In the genomic region with DNA sequence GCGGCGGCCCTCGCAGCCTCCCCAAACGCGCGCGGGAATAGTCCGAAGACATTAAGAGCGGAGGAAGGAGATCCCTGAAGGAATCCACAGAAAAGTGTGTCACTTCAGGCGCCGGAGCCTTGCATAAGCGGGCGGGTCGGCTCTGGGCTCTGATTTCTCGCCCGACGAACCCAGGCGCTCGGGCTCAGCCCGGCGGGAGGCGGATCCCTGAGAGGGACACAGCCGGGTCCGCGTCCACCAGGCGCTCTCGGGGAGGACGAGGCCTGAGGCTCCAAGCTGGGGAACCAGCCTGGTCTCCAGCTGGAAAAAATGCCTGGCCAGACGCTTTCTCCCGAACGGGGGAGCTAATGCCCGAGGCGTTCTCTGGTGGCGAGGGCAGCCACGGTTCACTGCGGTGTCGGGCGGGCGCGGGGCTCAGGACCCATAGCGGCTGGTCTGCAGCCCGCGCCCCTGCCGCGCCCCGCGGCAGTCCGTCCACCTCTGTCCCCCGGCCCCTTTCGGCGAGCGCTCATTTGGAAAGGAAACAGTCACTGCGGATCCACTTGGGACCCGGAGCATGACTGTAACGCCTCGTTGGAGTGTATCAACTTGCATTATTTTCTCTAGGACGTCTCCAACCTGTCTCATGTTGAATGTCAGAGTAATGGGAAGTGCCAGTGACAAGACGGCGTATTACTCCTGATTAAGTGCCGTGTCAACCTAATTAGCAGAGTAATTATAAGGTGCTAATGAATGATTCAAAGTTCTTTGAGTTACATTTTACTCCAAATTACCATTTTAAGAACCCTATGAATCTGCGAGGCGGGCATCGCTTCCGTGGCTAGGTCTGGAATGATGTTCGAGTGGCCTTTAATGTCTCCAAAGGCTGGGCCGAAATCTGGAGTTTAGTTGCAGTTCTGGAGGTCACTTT, we compare ENCODE assay signal across 9 cellular contexts. TPM values are rescaled to one million over a fixed set of nuclear protein-coding genes. Genes with fewer than 3 reads are reported as not detected.
DNase-seq lines count a peak whose midpoint lies in the region; ATAC-seq and TF ChIP-seq lines count a peak whose summit lies in the region.
"Had no signal": no experiment of that assay in that cellular context is flagged by ENCODE, and none has a peak within 500 bp of the region (broad histone marks: within the 10 kb centered on the region; RNA-seq: fewer than 3 reads in every experiment).

No MANE protein-coding gene starts in this region.

- H4K20me1 ChIP-seq in PC-3 (ENCODE audit: low read length): no peaks in the 10 kb centered on the region

- peak; percentile 65 for DNase-seq in activated CD4-positive, alpha-beta T cell treated with anti-CD3 and anti-CD28 coated beads, Interleukin-2, amount 10 ng/mL, durations not matched to agents 24 days and 14 days
- no peak for DNase-seq in activated CD4-positive, alpha-beta T cell treated with anti-CD3 and anti-CD28 coated beads, Interleukin-2, amount 50 U/mL, for 1 hour
- no peak for DNase-seq in activated T-cell treated with anti-CD3 and anti-CD28 coated beads, Interleukin-2, amount 50 U/mL, for 72 hours
- DNase-seq in immature natural killer cell (no peak), GF-D8 (lab: John Stamatoyannopoulos, UW) (no peak), PC-3 (no peak)

- CTCF ChIA-PET in PC-3 (lab: Charles Lee): interaction anchor here (0.6 kb wide), 1 partner anchor 537 kb away, joined by 4 read pairs; no protein-coding TSS in a partner anchor

- intact Hi-C loops in activated CD4-positive, alpha-beta T cell treated with anti-CD3 and anti-CD28 coated beads, Interleukin-2, amount 10 ng/mL, durations not matched to agents 24 days and 14 days (cut with micrococcal nuclease): no loop called here
- intact Hi-C loops in PC-3 (cut with micrococcal nuclease): no loop called here

- peak overlapping the region; percentile 67 for H3K4me3 Mint-ChIP-seq in activated CD4-positive, alpha-beta T cell treated with anti-CD3 and anti-CD28 coated beads, Interleukin-2, amount 10 ng/mL, durations not matched to agents 24 days and 14 days
- peak overlapping the region; percentile 79 to 89 for H3K4me3 Mint-ChIP-seq in activated T-cell treated with anti-CD3 and anti-CD28 coated beads, Interleukin-2, amount 50 U/mL, for 72 hours
- peak overlapping the region; percentile 60 to 76 (median 68) for H3K4me3 Mint-ChIP-seq in immature natural killer cell

- no peaks in the 10 kb centered on the region for H3K36me3 ChIP-seq in subcutaneous abdominal adipose tissue (ENCODE audit: control insufficient read depth in 5 of 5, insufficient read depth in 5 of 5, low read length in 5 of 5)
- no peaks in the 10 kb centered on the region for H3K36me3 ChIP-seq in PC-3 (ENCODE audit: low read depth, low read length)

- ATAC-seq in activated T-cell treated with anti-CD3 and anti-CD28 coated beads, Interleukin-2, amount 50 U/mL, for 72 hours (replicated peaks in 1 of 2): peak in 1 of 2 donors; percentile 10
- ATAC-seq in HG03354 (IDR thresholded peaks at IDR 0.05; ENCODE audit: poor library complexity, severe bottlenecking, unreplicated experiment): no peak
- no peak for ATAC-seq in PC-3

- H3K27me3 Mint-ChIP-seq in activated CD4-positive, alpha-beta T cell treated with anti-CD3 and anti-CD28 coated beads, Interleukin-2, amount 10 ng/mL, durations not matched to agents 24 days and 14 days: peaks cover 86% of the 10 kb centered on the region
- H3K27me3 Mint-ChIP-seq in activated T-cell treated with anti-CD3 and anti-CD28 coated beads, Interleukin-2, amount 50 U/mL, for 72 hours (ENCODE audit: low read depth): peaks cover 95% of the 10 kb centered on the region
- peaks cover 52 to 82% (median 69%) of the 10 kb centered on the region in 3 donors for H3K27me3 Mint-ChIP-seq in immature natural killer cell (ENCODE audit: low read depth in 3 of 3)

- H3K27ac ChIP-seq in subcutaneous abdominal adipose tissue (ENCODE audit: low read depth, low read length) (no peak overlapping the region), PC-3 (ENCODE audit: low read length) (no peak overlapping the region)

- H3K4me3 ChIP-seq in subcutaneous abdominal adipose tissue (ENCODE audit: low read depth in 1 of 5, low read length in 5 of 5) (peak overlapping the region; percentile 50 to 66 (median 64)), PC-3 (ENCODE audit: low read length) (no peak overlapping the region)

- H3K27me3 ChIP-seq in subcutaneous abdominal adipose tissue (ENCODE audit: control insufficient read depth in 5 of 5, insufficient read depth in 4 of 5, low read length in 5 of 5) (peaks cover 67 to 89% (median 73%) of the 10 kb centered on the region in 5 donors), PC-3 (ENCODE audit: low read length) (peaks cover 34% of the 10 kb centered on the region)

- no peak for TF ChIP-seq CTCF in PC-3 (conservative IDR thresholded peaks at IDR 0.05; ENCODE audit: low read depth, low read length)

- POLR2A ChIA-PET in PC-3 (lab: Charles Lee; ENCODE audit: unreplicated experiment): no interaction called here

- peaks cover 26% of the 10 kb centered on the region for H3K4me1 Mint-ChIP-seq in activated CD4-positive, alpha-beta T cell treated with anti-CD3 and anti-CD28 coated beads, Interleukin-2, amount 10 ng/mL, durations not matched to agents 24 days and 14 days
- peaks cover 40% of the 10 kb centered on the region for H3K4me1 Mint-ChIP-seq in activated T-cell treated with anti-CD3 and anti-CD28 coated beads, Interleukin-2, amount 50 U/mL, for 72 hours (ENCODE audit: low read depth)
- peaks cover 26 to 49% of the 10 kb centered on the region in 2 donors for H3K4me1 Mint-ChIP-seq in immature natural killer cell

- peak overlapping the region; percentile 79 for H3K27ac Mint-ChIP-seq in activated CD4-positive, alpha-beta T cell treated with anti-CD3 and anti-CD28 coated beads, Interleukin-2, amount 10 ng/mL, durations not matched to agents 24 days and 14 days
- peak overlapping the region; percentile 81 for H3K27ac Mint-ChIP-seq in activated T-cell treated with anti-CD3 and anti-CD28 coated beads, Interleukin-2, amount 50 U/mL, for 72 hours
- peak overlapping the region in 2 of 6 donors; percentile 11 to 51 for H3K27ac Mint-ChIP-seq in immature natural killer cell

- peaks cover 17% of the 10 kb centered on the region for H3K36me3 Mint-ChIP-seq in activated CD4-positive, alpha-beta T cell treated with anti-CD3 and anti-CD28 coated beads, Interleukin-2, amount 10 ng/mL, durations not matched to agents 24 days and 14 days (ENCODE audit: low read depth)
- H3K36me3 Mint-ChIP-seq in activated T-cell treated with anti-CD3 and anti-CD28 coated beads, Interleukin-2, amount 50 U/mL, for 72 hours (ENCODE audit: insufficient read depth in 2 of 2): peaks cover 7 to 11% of the 10 kb centered on the region in 2 donors
- H3K36me3 Mint-ChIP-seq in immature natural killer cell: peaks cover 0 to 4% (median 0%) of the 10 kb centered on the region in 3 donors

- H3K79me2 ChIP-seq in PC-3 (ENCODE audit: low read length): no peaks in the 10 kb centered on the region

- no peak overlapping the region for H3K9ac ChIP-seq in subcutaneous abdominal adipose tissue (ENCODE audit: low read length in 5 of 5)
- no peak overlapping the region for H3K9ac ChIP-seq in PC-3 (ENCODE audit: low read length)

- no peak overlapping the region for H3K4me2 ChIP-seq in PC-3 (ENCODE audit: low read length)

- peaks cover under 1 to 42% (median 35%) of the 10 kb centered on the region in 5 donors for H3K4me1 ChIP-seq in subcutaneous abdominal adipose tissue (ENCODE audit: control insufficient read depth in 5 of 5, insufficient read depth in 5 of 5, low read length in 5 of 5)
- H3K4me1 ChIP-seq in PC-3 (ENCODE audit: insufficient read depth, low read length): no peaks in the 10 kb centered on the region

- no peaks in the 10 kb centered on the region for H3K9me2 ChIP-seq in PC-3 (replicated peaks; ENCODE audit: low read length)

- BruUV-seq in PC-3 (replicated peaks; lab: Mats Ljungman, UMichigan): no TSS peak

- H2AFZ ChIP-seq in PC-3 (ENCODE audit: low read length): no peak overlapping the region

- H3F3A ChIP-seq in PC-3 (ENCODE audit: low read length, unreplicated experiment): no peaks in the 10 kb centered on the region

- H3K9me3 ChIP-seq in subcutaneous abdominal adipose tissue (ENCODE audit: control insufficient read depth in 5 of 5, low read length in 5 of 5): peaks cover 0 to 3% (median 0%) of the 10 kb centered on the region in 5 donors
- H3K9me3 ChIP-seq in PC-3 (ENCODE audit: low read length): no peaks in the 10 kb centered on the region

- peaks cover 19% of the 10 kb centered on the region for H3K9me3 Mint-ChIP-seq in activated CD4-positive, alpha-beta T cell treated with anti-CD3 and anti-CD28 coated beads, Interleukin-2, amount 10 ng/mL, durations not matched to agents 24 days and 14 days
- no peaks in the 10 kb centered on the region for H3K9me3 Mint-ChIP-seq in activated T-cell treated with anti-CD3 and anti-CD28 coated beads, Interleukin-2, amount 50 U/mL, for 72 hours
- H3K9me3 Mint-ChIP-seq in immature natural killer cell: peaks cover 0 to 19% (median 7%) of the 10 kb centered on the region in 6 donors

RNA-seq across cellular contexts. Expression of gene BARHL2, which starts 1.6 kb away (rescaled TPM):
- not detected in 2 replicates for total RNA-seq in activated CD4-positive, alpha-beta T cell treated with anti-CD3 and anti-CD28 coated beads, Interleukin-2, amount 10 ng/mL, durations not matched to agents 24 days and 14 days
- total RNA-seq in activated T-cell treated with anti-CD3 and anti-CD28 coated beads, Interleukin-2, amount 50 U/mL, for 72 hours: not detected
- polyA plus RNA-seq in immature natural killer cell: not detected
- total RNA-seq in PC-3 (2014; rRNA removed): not detected in 2 replicates
- total RNA-seq: renal cortical epithelial cell had no signal
